In the genomic region with DNA sequence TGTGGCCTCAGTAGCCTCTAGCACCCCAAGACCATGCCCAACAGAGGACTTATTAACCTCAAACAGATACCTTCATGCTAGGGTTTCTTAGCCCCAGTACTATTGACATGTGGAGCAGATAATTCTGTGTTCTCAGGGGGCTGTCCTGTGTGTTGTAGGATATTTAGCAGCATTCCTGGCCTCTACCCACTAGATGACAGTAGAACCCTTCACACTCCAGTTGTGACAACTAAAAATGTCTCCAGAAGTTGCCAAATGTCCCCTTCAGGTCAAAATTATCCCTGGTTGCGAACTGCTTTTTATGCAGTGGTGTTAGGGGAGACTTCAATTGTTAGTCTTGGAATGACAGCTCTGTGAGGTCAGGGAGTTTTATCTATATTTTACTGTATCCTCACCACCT, we compare ENCODE assay signal across 15 cellular contexts. TPM values are rescaled to one million over a fixed set of nuclear protein-coding genes. Genes with fewer than 3 reads are reported as not detected.
DNase-seq lines count a peak whose midpoint lies in the region; ATAC-seq and TF ChIP-seq lines count a peak whose summit lies in the region.
"Had no signal": no experiment of that assay in that cellular context is flagged by ENCODE, and none has a peak within 500 bp of the region (broad histone marks: within the 10 kb centered on the region; RNA-seq: fewer than 3 reads in every experiment).

No MANE protein-coding gene starts in this region.

- H3K9me3 Mint-ChIP-seq in type B pancreatic cell: no peaks in the 10 kb centered on the region

- peaks cover 0 to 4% of the 10 kb centered on the region in 2 experiments; a peak in 1 of 4 replicates for H3K4me1 ChIP-seq in SK-N-SH (ENCODE audit: control insufficient read depth in 1 of 2, insufficient read depth in 2 of 2, low read depth in 1 of 2, low read length in 1 of 2)
- H3K4me1 ChIP-seq in OCI-LY7 (ENCODE audit: insufficient read depth, low read length, poor library complexity, severe bottlenecking): peaks cover 11% of the 10 kb centered on the region

- no peak overlapping the region for H3K4me3 ChIP-seq in SK-N-SH (ENCODE audit: low read depth in 2 of 2, low read length in 1 of 2)
- no peak overlapping the region for H3K4me3 ChIP-seq in OCI-LY7 (ENCODE audit: low read depth, low read length, poor library complexity, severe bottlenecking)
- no peak overlapping the region for H3K4me3 ChIP-seq in fibroblast of mammary gland (ENCODE audit: control insufficient read depth, low read depth, low read length)
- no peak overlapping the region for H3K4me3 ChIP-seq in lower leg skin (ENCODE audit: low read depth, poor library complexity, severe bottlenecking)
- H3K4me3 ChIP-seq: PC-9, suprapubic skin had no signal

- H3F3A ChIP-seq in SK-N-SH (replicated peaks; ENCODE audit: insufficient read depth): no peaks in the 10 kb centered on the region

- WGBS in SK-N-SH (ENCODE audit: low lambda C conversion rate): 0% methylated on average over 1 of the region's 1 CpG
- WGBS in lower leg skin, 2 donors: 0 to 54% methylated on average over 1 of the region's 1 CpG

- TF ChIP-seq RAD21 in SK-N-SH (IDR thresholded peaks at IDR 0.05; ENCODE audit: low read length): peak; percentile 69

- H3K9me2 ChIP-seq in SK-N-SH (no peaks in the 10 kb centered on the region), OCI-LY7 (ENCODE audit: insufficient read depth, low read length) (no peaks in the 10 kb centered on the region)

- H3K36me3 ChIP-seq in SK-N-SH (replicated peaks in 1 of 2; ENCODE audit: control insufficient read depth in 1 of 2, insufficient read depth in 2 of 2, low read length in 1 of 2) (no peaks in the 10 kb centered on the region), OCI-LY7 (ENCODE audit: insufficient read depth, low read length) (no peaks in the 10 kb centered on the region)
- H3K36me3 ChIP-seq: suprapubic skin had no signal

- no peaks in the 10 kb centered on the region for H3K27me3 ChIP-seq in SK-N-SH (ENCODE audit: insufficient read depth)

- H3K4me2 ChIP-seq in SK-N-SH (no peak overlapping the region), OCI-LY7 (ENCODE audit: low read length) (no peak overlapping the region)
- H3K4me2 ChIP-seq: PC-9 had no signal

- DNase-seq in SK-N-SH (no peak), OCI-LY7 (ENCODE audit: low spot score) (peak; percentile 71), fibroblast of mammary gland (ENCODE audit: low read depth) (no peak), type B pancreatic cell (ENCODE audit: extremely low spot score, unreplicated experiment) (no peak), lower leg skin (ENCODE audit: low spot score in 2 of 2) (no peak), LoVo (ENCODE audit: low spot score) (no peak)
- DNase-seq: effector memory CD4-positive, alpha-beta T cell; NCI-H1930; PC-9; T1000 had no signal

- intact Hi-C loops in OCI-LY7 (cut with micrococcal nuclease; ENCODE audit: unreplicated experiment) (loop anchor here (1.0 to 5.0 kb wide), 4 partner anchors 198 to 441 kb away; no protein-coding TSS in a partner anchor), lower leg skin (cut with DNase I; ENCODE audit: low total_unique reads) (no loop called here)

- TF ChIP-seq EP300 in SK-N-SH (IDR thresholded peaks at IDR 0.05; ENCODE audit: borderline replicate concordance in 1 of 2, low read depth in 1 of 2, low read length in 1 of 2): no peak

- H3K27me3 Mint-ChIP-seq in type B pancreatic cell: peaks cover 4% of the 10 kb centered on the region

- no peak for TF ChIP-seq CTCF in SK-N-SH (IDR thresholded peaks at IDR 0.05)
- peak; percentile 90 for TF ChIP-seq CTCF in OCI-LY7 (conservative IDR thresholded peaks at IDR 0.05; ENCODE audit: low read length)
- TF ChIP-seq CTCF in fibroblast of mammary gland (conservative IDR thresholded peaks at IDR 0.05; ENCODE audit: control insufficient read depth, insufficient read depth, low read depth, low read length): peak; percentile 7
- TF ChIP-seq CTCF in type B pancreatic cell (conservative IDR thresholded peaks at IDR 0.05): peak; percentile 61
- TF ChIP-seq CTCF in lower leg skin (IDR thresholded peaks at IDR 0.05): no peak

- H3K27ac ChIP-seq in SK-N-SH (ENCODE audit: low read depth in 2 of 2, low read length in 1 of 2): no peak overlapping the region
- no peak overlapping the region for H3K27ac ChIP-seq in OCI-LY7 (ENCODE audit: low read depth, low read length, poor library complexity, severe bottlenecking)
- H3K27ac ChIP-seq: PC-9, suprapubic skin had no signal

- TF ChIP-seq POLR2A in lower leg skin (IDR thresholded peaks at IDR 0.05): no peak

- H4K20me1 ChIP-seq in SK-N-SH (ENCODE audit: insufficient read depth): no peaks in the 10 kb centered on the region
- H4K20me1 ChIP-seq in OCI-LY7 (ENCODE audit: insufficient read depth, low read length): no peaks in the 10 kb centered on the region

- POLR2A ChIA-PET in SK-N-SH (lab: Yijun Ruan, JAX): no interaction called here
- POLR2A ChIA-PET in OCI-LY7 (lab: Charles Lee): no interaction called here

- ATAC-seq in SK-N-SH treated with all-trans-retinoic acid at 6 μM for 48 hours (no peak), GM18519 (IDR thresholded peaks at IDR 0.05; ENCODE audit: low FRiP score, unreplicated experiment) (no peak)
- ATAC-seq: sciatic nerve had no signal

- peaks cover 23% of the 10 kb centered on the region for H3K4me1 Mint-ChIP-seq in type B pancreatic cell (ENCODE audit: unreplicated experiment)

- H3K9ac ChIP-seq in SK-N-SH: no peak overlapping the region

- H3K9me3 ChIP-seq in SK-N-SH (no peaks in the 10 kb centered on the region), OCI-LY7 (ENCODE audit: low read length) (no peaks in the 10 kb centered on the region)
- H3K9me3 ChIP-seq: suprapubic skin had no signal

- no peak overlapping the region for H3K27ac Mint-ChIP-seq in type B pancreatic cell
- H3K27ac Mint-ChIP-seq: activated naive CD8-positive, alpha-beta T cell had no signal

- no peak overlapping the region for H2AFZ ChIP-seq in SK-N-SH (ENCODE audit: low read depth)
- H2AFZ ChIP-seq in OCI-LY7 (ENCODE audit: low read length): no peak overlapping the region
- H2AFZ ChIP-seq: PC-9 had no signal

- CTCF ChIA-PET in SK-N-SH (lab: Yijun Ruan, JAX): interaction anchor here (0.7 to 1.3 kb wide), 6 partner anchors 11 to 493 kb away, joined by 3 to 6 read pairs (median 3); no protein-coding TSS in a partner anchor
- CTCF ChIA-PET in OCI-LY7 (lab: Charles Lee; ENCODE audit: unreplicated experiment): no interaction called here

- no peaks in the 10 kb centered on the region for H3K79me2 ChIP-seq in SK-N-SH (ENCODE audit: insufficient read depth)
- H3K79me2 ChIP-seq in OCI-LY7 (ENCODE audit: insufficient read depth, low read depth, low read length): no peaks in the 10 kb centered on the region

- H3K36me3 Mint-ChIP-seq in type B pancreatic cell: peaks cover 17% of the 10 kb centered on the region
- H3K36me3 Mint-ChIP-seq: activated naive CD8-positive, alpha-beta T cell had no signal

- no peak overlapping the region for H3K4me3 Mint-ChIP-seq in type B pancreatic cell
- H3K4me3 Mint-ChIP-seq: activated naive CD8-positive, alpha-beta T cell had no signal

- no TSS peak for BruUV-seq in OCI-LY7 (replicated peaks; lab: Mats Ljungman, UMichigan)

TF ChIP-seq in SK-N-SH, 30 proteins besides CTCF, POLR2A, EP300 and RAD21:
- TF ChIP-seq SMC3 (IDR thresholded peaks at IDR 0.05; ENCODE audit: low read depth, low read length) (peak; percentile 38; the same call in 1 of the 2 replicates), PBX3 (IDR thresholded peaks at IDR 0.05) (no peak), RXRA (IDR thresholded peaks at IDR 0.05; ENCODE audit: borderline replicate concordance, low read depth) (no peak)

TF ChIP-seq in SK-N-SH treated with all-trans-retinoic acid at 6 μM for 48 hours, 23 proteins besides CTCF, POLR2A, EP300 and RAD21 (continues in another document):
- TF ChIP-seq ZNF8 (CRISPR knock-in tag; IDR thresholded peaks at IDR 0.05) (no peak), TOX (CRISPR knock-in tag; IDR thresholded peaks at IDR 0.05; ENCODE audit: borderline replicate concordance) (no peak), ISL1 (CRISPR knock-in tag; IDR thresholded peaks at IDR 0.05) (no peak), SNAI2 (CRISPR knock-in tag; IDR thresholded peaks at IDR 0.05) (no peak), ZNF70 (CRISPR knock-in tag; IDR thresholded peaks at IDR 0.05) (no peak), OSR1 (CRISPR knock-in tag; IDR thresholded peaks at IDR 0.05) (no peak), GLIS3 (CRISPR knock-in tag; IDR thresholded peaks at IDR 0.05) (no peak), PPARA (CRISPR knock-in tag; IDR thresholded peaks at IDR 0.05; ENCODE audit: borderline replicate concordance) (no peak), ZNF565 (CRISPR knock-in tag; conservative IDR thresholded peaks at IDR 0.05; ENCODE audit: low read depth) (no peak), BACH2 (CRISPR knock-in tag; IDR thresholded peaks at IDR 0.05; ENCODE audit: borderline replicate concordance) (no peak), ARNTL (CRISPR knock-in tag; IDR thresholded peaks at IDR 0.05; ENCODE audit: borderline replicate concordance, low read depth) (no peak), ZFP30 (CRISPR knock-in tag; IDR thresholded peaks at IDR 0.05) (no peak), RARB (CRISPR knock-in tag; IDR thresholded peaks at IDR 0.05) (no peak)

RNA-seq across cellular contexts. Expression of gene KAZN, which starts 8.1 kb away (rescaled TPM):
- polyA plus RNA-seq in SK-N-SH (2012; rRNA removed): 6.8 and 7.7 TPM in 2 replicates
- polyA plus RNA-seq in SK-N-SH (2012; cell fraction: cytosol; rRNA removed): 5.9 and 6.6 TPM in 2 replicates
- 16.0 and 17.3 TPM in 2 replicates for polyA plus RNA-seq in SK-N-SH (2012; cell fraction: nucleus; rRNA removed)
- 2.4 and 3.7 TPM in 2 replicates for total RNA-seq in OCI-LY7 (2014; rRNA removed; shearing (Covaris generic))
- total RNA-seq in OCI-LY7 (2022) (0.40 and 0.72 TPM in 2 replicates), type B pancreatic cell (ENCODE audit: low replicate concordance) (21.9 and 33.7 TPM in 2 replicates), lower leg skin (10 to 100 TPM; 21.4 to 36.0 (median 28.4) TPM)

Comparison
In these comparisons a context has a peak if more than half of its experiments do, and no peak if none do; other contexts are left out.
1. CTCF ChIP-seq: peak in OCI-LY7 (single experiment), fibroblast of mammary gland (single experiment) and type B pancreatic cell (single experiment); none in SK-N-SH (single experiment) and lower leg skin (0 of 3).